ENCODE assay signal across 8 cellular contexts in genomic region chr4:39353149-39353477, GRCh38. TPM values are rescaled to one million over a fixed set of nuclear protein-coding genes. Genes with fewer than 3 reads are reported as not detected.
DNase-seq lines count a peak whose midpoint lies in the region; ATAC-seq and TF ChIP-seq lines count a peak whose summit lies in the region.
"Not testable (repeated sequence)": the region's sequence is repeated elsewhere in the genome, so short reads cannot be mapped to it uniquely, and the experiment has no call there.

No MANE protein-coding gene starts in this region.

- H2BK15ac ChIP-seq in IMR-90 (ENCODE audit: low read depth, low read length), result not testable (repeated sequence)

- peak; percentile 57 for ATAC-seq in CD8-positive, alpha-beta T cell
- ATAC-seq in GM21619 (IDR thresholded peaks at IDR 0.05; ENCODE audit: unreplicated experiment), result peak; percentile 5
- ATAC-seq in IMR-90 (ENCODE audit: low read depth); gastroesophageal sphincter: not testable (repeated sequence)
- peak; percentile 10 to 61 for ATAC-seq in natural killer cell treated with Interleukin-12 subunit alpha and Interleukin-12 subunit beta and Interleukin-15 and Interleukin-18, amount 100 ng/mL, for 72 hours

- H2BK5ac ChIP-seq in IMR-90 (ENCODE audit: low read depth, low read length, poor library complexity, severe bottlenecking), result peak overlapping the region; percentile 37

- POLR2A ChIA-PET in CD8-positive, alpha-beta T cell (lab: Charles Lee), result interaction anchor here (1.2 to 1.7 kb wide), 2 partner anchors 13 to 105 kb away, joined by 4 to 12 read pairs; partner anchors contain the start of genes LIAS, RFC1 and RPL9
- POLR2A ChIA-PET in IMR-90 (lab: Charles Lee; ENCODE audit: unreplicated experiment), result not testable (repeated sequence)

- dilution Hi-C loops in IMR-90 (cut with HindIII; ENCODE audit: low sequenced_read_pairs, unreplicated experiment), result not testable (repeated sequence)

- 100% methylated on average over 1 of the region's 6 CpGs; no CpG with 5 or more reads in 1 of the 2 experiments for WGBS in IMR-90 (ENCODE audit: extremely low coverage in 2 of 2, insufficient read length in 1 of 2), 2 experiments
- 31 to 53% methylated on average over 4 to 5 of the region's 6 CpGs for WGBS in gastroesophageal sphincter (ENCODE audit: low coverage in 1 of 2), 2 donors

- H4K91ac ChIP-seq in IMR-90 (ENCODE audit: insufficient read depth, low read depth, low read length), result not testable (repeated sequence)

- H3K4ac ChIP-seq in IMR-90 (ENCODE audit: low read depth, low read length), result not testable (repeated sequence)

- H2AK9ac ChIP-seq in IMR-90 (replicated peaks; ENCODE audit: low read depth, low read length, poor library complexity), result not testable (repeated sequence)

- not testable (repeated sequence) for H3K14ac ChIP-seq in IMR-90 (replicated peaks; ENCODE audit: low read depth, low read length)

- intact Hi-C loops in CD8-positive, alpha-beta T cell (cut with DNase I, micrococcal nuclease), result loop anchor here (1.0 to 10.0 kb wide), 4 partner anchors 13 to 1668 kb away; partner anchors contain the start of genes RFC1 (in 2 of the 2), LIAS (in 1 of the 2), RELL1 (in 1 of the 2) and RPL9 (in 1 of the 2)
- intact Hi-C loops in IMR-90 (cut with micrococcal nuclease); ascending aorta (cut with DNase I): not testable (repeated sequence)

- not testable (repeated sequence) for H3K18ac ChIP-seq in IMR-90 (ENCODE audit: low read depth, low read length)

- in situ Hi-C loops in IMR-90 (cut with MboI; ENCODE audit: low sequenced_read_pairs), result not testable (repeated sequence)

- not testable (repeated sequence) for H2AK5ac ChIP-seq in IMR-90 (ENCODE audit: low read depth, low read length)

- peak overlapping the region; percentile 71 for H3K27ac ChIP-seq in CD8-positive, alpha-beta T cell (ENCODE audit: low read depth, low read length)
- H3K27ac ChIP-seq in IMR-90 (ENCODE audit: insufficient read depth, low read length); stomach smooth muscle (ENCODE audit: low read length): not testable (repeated sequence)
- H3K27ac ChIP-seq in ascending aorta (peak overlapping the region; percentile 64 to 74), gastroesophageal sphincter (peak overlapping the region; percentile 40 to 81 (median 70))

- CTCF ChIA-PET in CD8-positive, alpha-beta T cell (lab: Charles Lee), result interaction anchor here (1.3 kb wide), 1 partner anchor 12 kb away, joined by 4 read pairs; no protein-coding TSS in a partner anchor
- CTCF ChIA-PET in IMR-90 (lab: Yijun Ruan, JAX), result not testable (repeated sequence)

- H3K4me3 Mint-ChIP-seq in CD8-positive, alpha-beta T cell, result peak overlapping the region; percentile 86
- peak overlapping the region; percentile 84 for H3K4me3 Mint-ChIP-seq in natural killer cell treated with Interleukin-12 subunit alpha and Interleukin-12 subunit beta and Interleukin-15 and Interleukin-18, amount 100 ng/mL, for 72 hours

- H3K9me3 Mint-ChIP-seq in CD8-positive, alpha-beta T cell; natural killer cell treated with Interleukin-12 subunit alpha and Interleukin-12 subunit beta and Interleukin-15 and Interleukin-18, amount 100 ng/mL, for 72 hours: not testable (repeated sequence)

- H3K4me1 Mint-ChIP-seq in CD8-positive, alpha-beta T cell (ENCODE audit: low read depth), result peaks cover 65% of the 10 kb centered on the region
- H3K4me1 Mint-ChIP-seq in natural killer cell treated with Interleukin-12 subunit alpha and Interleukin-12 subunit beta and Interleukin-15 and Interleukin-18, amount 100 ng/mL, for 72 hours (ENCODE audit: low read depth in 2 of 2), result peaks cover 47 to 70% of the 10 kb centered on the region in 2 donors

- H3K79me1 ChIP-seq in IMR-90 (ENCODE audit: low read depth in 1 of 2, low read length in 2 of 2), result peaks cover 17 to 48% of the 10 kb centered on the region in 2 experiments

- not testable (repeated sequence) for H3K36me3 ChIP-seq in CD8-positive, alpha-beta T cell (ENCODE audit: insufficient read depth, low read length); IMR-90 (ENCODE audit: control insufficient read depth, insufficient read depth, low read length); stomach smooth muscle (ENCODE audit: control insufficient read depth in 2 of 2, insufficient read depth in 2 of 2, low read length in 2 of 2)
- H3K36me3 ChIP-seq in ascending aorta (peaks cover 13 to 28% of the 10 kb centered on the region in 2 donors), gastroesophageal sphincter (peaks cover 0 to 29% of the 10 kb centered on the region in 2 donors)

- peak overlapping the region; percentile 94 for H3K4me2 ChIP-seq in IMR-90 (ENCODE audit: low read depth, low read length)

- H3K56ac ChIP-seq in IMR-90 (ENCODE audit: extremely low read depth, insufficient read depth, low read length), result not testable (repeated sequence)

- H3K9ac ChIP-seq in IMR-90 (ENCODE audit: low read depth, low read length) (peak overlapping the region; percentile 29; the same call in 1 of the 2 replicates), stomach smooth muscle (ENCODE audit: low read length in 2 of 2) (peak overlapping the region; percentile 70 to 72)

- not testable (repeated sequence) for TF ChIP-seq POLR2A in IMR-90 (IDR thresholded peaks at IDR 0.05; ENCODE audit: low read depth, low read length); gastroesophageal sphincter (IDR thresholded peaks at IDR 0.05)

- not testable (repeated sequence) for H2BK20ac ChIP-seq in IMR-90 (ENCODE audit: low read depth, low read length)

- not testable (repeated sequence) for H3K9me3 ChIP-seq in CD8-positive, alpha-beta T cell (ENCODE audit: low read length); IMR-90 (ENCODE audit: control insufficient read depth, insufficient read depth, low read length); ascending aorta; gastroesophageal sphincter; stomach smooth muscle (ENCODE audit: control insufficient read depth in 2 of 2, low read length in 2 of 2)

- not testable (repeated sequence) for H3K23ac ChIP-seq in IMR-90 (ENCODE audit: low read depth, low read length)

- TF ChIP-seq CTCF in CD8-positive, alpha-beta T cell (IDR thresholded peaks at IDR 0.05); IMR-90 (conservative IDR thresholded peaks at IDR 0.05; ENCODE audit: low read depth, low read length); ascending aorta (IDR thresholded peaks at IDR 0.05); gastroesophageal sphincter (IDR thresholded peaks at IDR 0.05): not testable (repeated sequence)

- not testable (repeated sequence) for H3K9me1 ChIP-seq in IMR-90 (ENCODE audit: insufficient read depth, low read length)

- not testable (repeated sequence) for H2AFZ ChIP-seq in IMR-90 (replicated peaks; ENCODE audit: low read length, poor library complexity)

- H3K4me3 ChIP-seq in CD8-positive, alpha-beta T cell (ENCODE audit: low read depth, low read length), result peak overlapping the region; percentile 44
- not testable (repeated sequence) for H3K4me3 ChIP-seq in IMR-90 (ENCODE audit: insufficient read depth, low read depth, low read length)
- H3K4me3 ChIP-seq in ascending aorta (peak overlapping the region; percentile 49 to 53), gastroesophageal sphincter (peak overlapping the region; percentile 41 to 43), stomach smooth muscle (ENCODE audit: low read length in 2 of 2) (peak overlapping the region; percentile 28 to 68)

- peak overlapping the region in 1 of 2 experiments; percentile 1; a peak in 1 of 4 replicates for H4K8ac ChIP-seq in IMR-90 (ENCODE audit: low read depth in 2 of 2, low read length in 2 of 2)

- not testable (repeated sequence) for TF ChIP-seq RAD21 in IMR-90 (IDR thresholded peaks at IDR 0.05; ENCODE audit: low read length)

- H4K20me1 ChIP-seq in IMR-90 (ENCODE audit: insufficient read depth, low read length), result not testable (repeated sequence)

- DNase-seq in CD8-positive, alpha-beta T cell, result peak in 3 of 7 experiments; percentile 23 to 59 (median 23)
- DNase-seq in IMR-90; ascending aorta (ENCODE audit: low spot score in 2 of 2); natural killer cell treated with Interleukin-12 subunit alpha and Interleukin-12 subunit beta and Interleukin-15 and Interleukin-18, amount 100 ng/mL, for 72 hours (ENCODE audit: low spot score): not testable (repeated sequence)
- peak; percentile 43 for DNase-seq in activated CD4-positive, alpha-beta T cell treated with anti-CD3 and anti-CD28 coated beads for 48 hours

- not testable (repeated sequence) for H2BK120ac ChIP-seq in IMR-90 (ENCODE audit: low read depth, low read length)

- peak overlapping the region; percentile 98 for H3K27ac Mint-ChIP-seq in CD8-positive, alpha-beta T cell
- H3K27ac Mint-ChIP-seq in natural killer cell treated with Interleukin-12 subunit alpha and Interleukin-12 subunit beta and Interleukin-15 and Interleukin-18, amount 100 ng/mL, for 72 hours, result peak overlapping the region; percentile 99 to 100

- H3K36me3 Mint-ChIP-seq in CD8-positive, alpha-beta T cell, result peaks cover 30% of the 10 kb centered on the region
- H3K36me3 Mint-ChIP-seq in natural killer cell treated with Interleukin-12 subunit alpha and Interleukin-12 subunit beta and Interleukin-15 and Interleukin-18, amount 100 ng/mL, for 72 hours, result peaks cover 24% of the 10 kb centered on the region

- H4K5ac ChIP-seq in IMR-90 (ENCODE audit: low read depth, low read length), result not testable (repeated sequence)

- not testable (repeated sequence) for BruUV-seq in IMR-90 (replicated peaks; lab: Mats Ljungman, UMichigan)

- peaks cover 21% of the 10 kb centered on the region for H3K4me1 ChIP-seq in CD8-positive, alpha-beta T cell (ENCODE audit: insufficient read depth, low read length)
- H3K4me1 ChIP-seq in IMR-90 (ENCODE audit: control insufficient read depth, insufficient read depth, low read length); ascending aorta; stomach smooth muscle (ENCODE audit: control insufficient read depth, insufficient read depth, low read length): not testable (repeated sequence)
- H3K4me1 ChIP-seq in gastroesophageal sphincter, result peaks cover 0 to 55% (median 0%) of the 10 kb centered on the region in 3 donors

- TF ChIP-seq EP300 in gastroesophageal sphincter (IDR thresholded peaks at IDR 0.05), result not testable (repeated sequence)

- H3K27me3 ChIP-seq in CD8-positive, alpha-beta T cell (ENCODE audit: insufficient read depth, low read length); IMR-90 (ENCODE audit: control insufficient read depth, insufficient read depth, low read length); ascending aorta; gastroesophageal sphincter; stomach smooth muscle (ENCODE audit: control insufficient read depth in 1 of 2, insufficient read depth in 2 of 2, low read length in 2 of 2): not testable (repeated sequence)

- not testable (repeated sequence) for H3K27me3 Mint-ChIP-seq in CD8-positive, alpha-beta T cell (ENCODE audit: low read depth); natural killer cell treated with Interleukin-12 subunit alpha and Interleukin-12 subunit beta and Interleukin-15 and Interleukin-18, amount 100 ng/mL, for 72 hours

RNA-seq across cellular contexts. Expression of gene RFC1, which starts 13.0 kb away (rescaled TPM):
- 10 to 100 TPM; 82.2 to 89.8 TPM for total RNA-seq in CD8-positive, alpha-beta T cell
- total RNA-seq in IMR-90 (2012; rRNA removed), result 49.3 and 57.8 TPM in 2 replicates
- polyA plus RNA-seq in IMR-90 (2012; rRNA removed), result 15.9 and 18.4 TPM in 2 replicates
- 3.0 and 3.7 TPM in 2 replicates for polyA plus RNA-seq in IMR-90 (2012; cell fraction: cytosol; rRNA removed)
- 1.6 and 18.5 TPM in 2 replicates for polyA plus RNA-seq in IMR-90 (2012; cell fraction: nucleus; rRNA removed; ENCODE audit: low replicate concordance)
- total RNA-seq in ascending aorta, result 39.5 TPM
- 10 to 100 TPM; 37.1 to 51.8 (median 41.0) TPM for total RNA-seq in gastroesophageal sphincter
- 100 to 1,000 TPM in 1 of 2 donors, 10 to 100 TPM in 1; 74.9 to 102 TPM for total RNA-seq in natural killer cell treated with Interleukin-12 subunit alpha and Interleukin-12 subunit beta and Interleukin-15 and Interleukin-18, amount 100 ng/mL, for 72 hours

RNA-seq across cellular contexts. Expression of gene KLB, which starts 53.6 kb away (rescaled TPM):
- under 1 TPM; 0.05 to 0.06 TPM for total RNA-seq in CD8-positive, alpha-beta T cell
- total RNA-seq in IMR-90 (2012; rRNA removed) (not detected in 2 replicates), ascending aorta (not detected), gastroesophageal sphincter (under 1 TPM in 2 of 4 donors, not detected in 2; 0.05 to 0.13 TPM)
- not detected in 2 replicates for polyA plus RNA-seq in IMR-90 (2012; rRNA removed)
- polyA plus RNA-seq in IMR-90 (2012; cell fraction: cytosol; rRNA removed), result not detected in 2 replicates
- not detected in 2 replicates for polyA plus RNA-seq in IMR-90 (2012; cell fraction: nucleus; rRNA removed; ENCODE audit: low replicate concordance)
- total RNA-seq in natural killer cell treated with Interleukin-12 subunit alpha and Interleukin-12 subunit beta and Interleukin-15 and Interleukin-18, amount 100 ng/mL, for 72 hours, result under 1 TPM in 1 of 2 donors, not detected in 1; 0.05 TPM
